7 cellular contexts compared by ENCODE assay signal in the genomic region with DNA sequence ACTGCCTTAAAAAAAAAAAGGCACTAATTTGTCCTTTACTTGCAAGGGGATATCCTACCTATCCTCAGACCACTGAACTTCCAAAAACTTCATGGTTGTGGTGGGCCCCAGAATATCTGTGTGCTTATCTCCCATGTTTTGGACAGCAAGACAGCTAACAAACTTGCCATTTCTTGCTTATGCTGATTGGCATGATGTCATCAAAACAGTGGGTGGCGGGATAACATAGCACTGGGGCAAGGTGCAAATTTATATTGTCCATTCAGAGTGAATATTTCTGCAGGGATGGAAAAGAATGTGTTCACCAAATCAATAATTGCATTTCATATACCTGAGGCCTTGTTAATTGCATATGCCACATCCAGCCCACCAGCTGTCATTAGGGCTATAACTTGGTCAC.
"Had no signal": no experiment of that assay in that cellular context is flagged by ENCODE, and none has a peak within 500 bp of the region (broad histone marks: within the 10 kb centered on the region; RNA-seq: fewer than 3 reads in every experiment).

No MANE protein-coding gene starts in this region.

- H3K4me3 ChIP-seq: GM23248, GM23338, HAP-1 had no signal

- H2AFZ ChIP-seq: GM23248, GM23338 had no signal

- H3K27ac ChIP-seq: GM23248 had no signal

- ATAC-seq: GM23338 had no signal

- H3K4me2 ChIP-seq: GM23338 had no signal

- DNase-seq: GOT3, H7, H9 had no signal

- H3K9ac ChIP-seq: GM23248 had no signal

- H3K9me3 ChIP-seq: HAP-1 had no signal

- FAIRE-seq: H1 had no signal
